34 cellular contexts compared by ENCODE assay signal in genomic region chr6:43461936-43462335, GRCh38. TPM values are rescaled to one million over a fixed set of nuclear protein-coding genes. Genes with fewer than 3 reads are reported as not detected.
"Had no signal": no experiment of that assay in that cellular context is flagged by ENCODE, and none has a peak within 500 bp of the region (broad histone marks: within the 10 kb centered on the region; RNA-seq: fewer than 3 reads in every experiment).

No MANE protein-coding gene starts in this region.

- H3K27me3 ChIP-seq: brain microvascular endothelial cell, foreskin keratinocyte had no signal

- H3K4me1 ChIP-seq: esophagus muscularis mucosa, foreskin keratinocyte, gastrocnemius medialis, heart left ventricle had no signal

- H3K27ac Mint-ChIP-seq: activated CD4-positive, alpha-beta memory T cell treated with anti-CD3 and anti-CD28 coated beads, Interleukin-2, amount 10 ng/mL, durations not matched to agents 7 days and 5 days; activated CD4-positive, alpha-beta T cell treated with anti-CD3 and anti-CD28 coated beads for 36 hours; activated CD4-positive, alpha-beta T cell treated with anti-CD3 and anti-CD28 coated beads, Interleukin-2, amount 10 ng/mL, durations not matched to agents 7 days and 5 days; activated naive CD8-positive, alpha-beta T cell; activated T-cell treated with anti-CD3 and anti-CD28 coated beads, Interleukin-2, amount 50 U/mL, for 24 hours; activated T-cell treated with anti-CD3 and anti-CD28 coated beads, Interleukin-2, amount 50 U/mL, for 72 hours; dendritic cell treated with granulocyte-macrophage colony-stimulating factor and Interleukin-4, amounts not matched to agents 40 ng/mL and 50 ng/mL, for 4 days; endodermal cell; T-helper 1 cell treated with Interleukin-12 subunit alpha and Interleukin-12 subunit beta and Interleukin-4 antibody, amounts not matched to agents 30 μg/mL and 1 μg/mL, for 36 hours; T-helper 2 cell treated with Interferon-gamma antibody and Interleukin-4, amounts not matched to agents 5 μg/mL and 100 μg/mL, for 36 hours had no signal

- ATAC-seq: activated CD4-positive, alpha-beta T cell treated with anti-CD3 and anti-CD28 coated beads for 36 hours; activated T-cell treated with anti-CD3 and anti-CD28 coated beads, Interleukin-2, amount 50 U/mL, for 72 hours; foreskin keratinocyte; gastrocnemius medialis; heart left ventricle had no signal

- H3K4me3 Mint-ChIP-seq: activated CD4-positive, alpha-beta memory T cell treated with anti-CD3 and anti-CD28 coated beads, Interleukin-2, amount 10 ng/mL, durations not matched to agents 7 days and 5 days; activated CD4-positive, alpha-beta T cell treated with anti-CD3 and anti-CD28 coated beads for 36 hours; activated CD4-positive, alpha-beta T cell treated with anti-CD3 and anti-CD28 coated beads, Interleukin-2, amount 10 ng/mL, durations not matched to agents 7 days and 5 days; activated naive CD8-positive, alpha-beta T cell; activated T-cell treated with anti-CD3 and anti-CD28 coated beads, Interleukin-2, amount 50 U/mL, for 24 hours; activated T-cell treated with anti-CD3 and anti-CD28 coated beads, Interleukin-2, amount 50 U/mL, for 72 hours; central memory CD8-positive, alpha-beta T cell; dendritic cell treated with granulocyte-macrophage colony-stimulating factor and Interleukin-4, amounts not matched to agents 40 ng/mL and 50 ng/mL, for 4 days; endodermal cell; T-helper 1 cell treated with Interleukin-12 subunit alpha and Interleukin-12 subunit beta and Interleukin-4 antibody, amounts not matched to agents 30 μg/mL and 1 μg/mL, for 36 hours; T-helper 2 cell treated with Interferon-gamma antibody and Interleukin-4, amounts not matched to agents 5 μg/mL and 100 μg/mL, for 36 hours had no signal

- H3K36me3 ChIP-seq: brain microvascular endothelial cell, esophagus muscularis mucosa, gastrocnemius medialis, heart left ventricle, WERI-Rb-1 had no signal

- H3K36me3 Mint-ChIP-seq: activated naive CD8-positive, alpha-beta T cell had no signal

- H3K27ac ChIP-seq: brain microvascular endothelial cell, coronary artery, dorsolateral prefrontal cortex, esophagus muscularis mucosa, foreskin keratinocyte, gastrocnemius medialis, heart left ventricle, WERI-Rb-1 had no signal

- H3K9me3 ChIP-seq: esophagus muscularis mucosa, gastrocnemius medialis, heart left ventricle had no signal

- H3K9me3 Mint-ChIP-seq: activated CD4-positive, alpha-beta memory T cell treated with anti-CD3 and anti-CD28 coated beads, Interleukin-2, amount 10 ng/mL, durations not matched to agents 7 days and 5 days; activated CD4-positive, alpha-beta T cell treated with anti-CD3 and anti-CD28 coated beads, Interleukin-2, amount 10 ng/mL, durations not matched to agents 7 days and 5 days; activated T-cell treated with anti-CD3 and anti-CD28 coated beads, Interleukin-2, amount 50 U/mL, for 24 hours; activated T-cell treated with anti-CD3 and anti-CD28 coated beads, Interleukin-2, amount 50 U/mL, for 72 hours; central memory CD8-positive, alpha-beta T cell; dendritic cell treated with granulocyte-macrophage colony-stimulating factor and Interleukin-4, amounts not matched to agents 40 ng/mL and 50 ng/mL, for 4 days; endodermal cell; T-helper 1 cell treated with Interleukin-12 subunit alpha and Interleukin-12 subunit beta and Interleukin-4 antibody, amounts not matched to agents 30 μg/mL and 1 μg/mL, for 36 hours; T-helper 2 cell treated with Interferon-gamma antibody and Interleukin-4, amounts not matched to agents 5 μg/mL and 100 μg/mL, for 36 hours had no signal

- H3K4me3 ChIP-seq: coronary artery, dorsolateral prefrontal cortex, esophagus muscularis mucosa, gastrocnemius medialis, heart left ventricle had no signal

- DNase-seq: activated CD4-positive, alpha-beta memory T cell treated with anti-CD3 and anti-CD28 coated beads, Interleukin-2, amount 10 ng/mL, durations not matched to agents 7 days and 5 days; activated CD4-positive, alpha-beta T cell treated with anti-CD3 and anti-CD28 coated beads for 36 hours; activated CD4-positive, alpha-beta T cell treated with anti-CD3 and anti-CD28 coated beads, Interleukin-2, amount 10 ng/mL, durations not matched to agents 7 days and 5 days; activated CD4-positive, alpha-beta T cell treated with anti-CD3 and anti-CD28 coated beads, Interleukin-2, amount 50 U/mL, for 4 hours; activated CD4-positive, CD25-positive, alpha-beta regulatory T cell; activated CD4-positive, CD25-positive, alpha-beta regulatory T cell treated with anti-CD3 and anti-CD28 coated beads, Interleukin-2, amount 50 U/mL, for 72 hours; activated CD8-positive, alpha-beta memory T cell treated with anti-CD3 and anti-CD28 coated beads, Interleukin-2, amount 50 U/mL, for 48 hours; activated effector memory CD4-positive, alpha-beta T cell treated with Interleukin-2 at 50 U/mL for 16 hours; activated gamma-delta T cell treated with Interleukin-2 at 50 U/mL for 16 hours; activated naive CD4-positive, alpha-beta T cell treated with anti-CD3 and anti-CD28 coated beads, Interleukin-2, amount 50 U/mL, for 16 hours; activated naive CD4-positive, alpha-beta T cell treated with Interleukin-2 at 50 U/mL for 16 hours; activated T-cell treated with anti-CD3 and anti-CD28 coated beads for 4 hours; activated T-cell treated with anti-CD3 and anti-CD28 coated beads, Interleukin-2, amount 50 U/mL, for 24 hours; activated T-cell treated with anti-CD3 and anti-CD28 coated beads, Interleukin-2, amount 50 U/mL, for 72 hours; amniotic stem cell; anterior cingulate cortex; brain microvascular endothelial cell; dorsolateral prefrontal cortex; effector memory CD4-positive, alpha-beta T cell; endodermal cell; erythroblast; foreskin keratinocyte; gastrocnemius medialis; glutamatergic neuron; heart left ventricle; T1000; WERI-Rb-1 had no signal

- H3K4me1 Mint-ChIP-seq: activated CD4-positive, alpha-beta memory T cell treated with anti-CD3 and anti-CD28 coated beads, Interleukin-2, amount 10 ng/mL, durations not matched to agents 7 days and 5 days; activated CD4-positive, alpha-beta T cell treated with anti-CD3 and anti-CD28 coated beads, Interleukin-2, amount 10 ng/mL, durations not matched to agents 7 days and 5 days; endodermal cell had no signal

RNA-seq across cellular contexts. Expression of gene DLK2, which starts 6.6 kb away (rescaled TPM):
- total RNA-seq: activated CD4-positive, alpha-beta T cell treated with anti-CD3 and anti-CD28 coated beads, Interleukin-2, amount 10 ng/mL, durations not matched to agents 7 days and 5 days; endodermal cell had no signal

RNA-seq across cellular contexts. Expression of gene LRRC73, which starts 48.2 kb away (rescaled TPM):
- total RNA-seq: gastrocnemius medialis had no signal
